1 cellular context compared by ENCODE assay signal in the genomic region with DNA sequence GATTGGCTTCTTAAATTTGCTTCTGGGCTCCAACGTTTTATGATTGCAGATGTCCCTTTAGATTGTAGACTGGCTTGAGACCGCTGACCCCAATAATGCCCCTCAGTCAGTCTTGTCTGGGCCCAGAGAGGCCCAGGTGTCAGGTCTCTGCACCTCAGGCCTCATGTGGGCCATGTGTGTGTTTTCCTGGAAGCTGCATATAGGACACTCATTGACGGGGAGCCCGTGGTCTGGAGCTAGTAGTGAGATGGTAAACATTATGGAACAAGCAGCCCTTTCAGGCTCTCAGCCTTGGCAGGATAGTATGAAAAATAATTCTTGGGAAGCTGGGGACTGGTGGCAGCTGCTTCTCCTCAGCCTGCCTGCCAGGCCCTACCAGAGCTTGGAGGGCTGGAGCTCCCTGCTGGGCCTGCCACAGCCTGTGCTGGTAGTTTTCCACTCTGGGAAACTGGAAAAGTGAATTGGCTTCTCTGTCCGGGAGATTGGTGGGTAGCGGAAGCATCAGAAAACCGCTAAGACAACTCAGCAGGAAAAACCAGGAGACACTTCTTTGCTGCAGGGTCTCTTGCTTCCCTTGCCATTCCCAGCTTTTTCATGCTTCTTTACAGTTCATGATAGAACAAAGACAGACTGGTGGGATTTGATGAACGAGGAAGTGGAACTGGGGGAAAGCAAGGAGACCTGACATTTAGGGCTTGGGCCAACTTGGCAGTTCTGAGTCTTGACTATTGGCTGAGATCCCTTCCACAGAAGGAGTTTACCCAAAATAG.
TF ChIP-seq lines count a peak whose summit lies in the region.

No MANE protein-coding gene starts in this region.

TF ChIP-seq in HepG2, 621 proteins besides CTCF, POLR2A, EP300 and RAD21 (continued from another document and continues in another):
- TF ChIP-seq, protein P1, sequence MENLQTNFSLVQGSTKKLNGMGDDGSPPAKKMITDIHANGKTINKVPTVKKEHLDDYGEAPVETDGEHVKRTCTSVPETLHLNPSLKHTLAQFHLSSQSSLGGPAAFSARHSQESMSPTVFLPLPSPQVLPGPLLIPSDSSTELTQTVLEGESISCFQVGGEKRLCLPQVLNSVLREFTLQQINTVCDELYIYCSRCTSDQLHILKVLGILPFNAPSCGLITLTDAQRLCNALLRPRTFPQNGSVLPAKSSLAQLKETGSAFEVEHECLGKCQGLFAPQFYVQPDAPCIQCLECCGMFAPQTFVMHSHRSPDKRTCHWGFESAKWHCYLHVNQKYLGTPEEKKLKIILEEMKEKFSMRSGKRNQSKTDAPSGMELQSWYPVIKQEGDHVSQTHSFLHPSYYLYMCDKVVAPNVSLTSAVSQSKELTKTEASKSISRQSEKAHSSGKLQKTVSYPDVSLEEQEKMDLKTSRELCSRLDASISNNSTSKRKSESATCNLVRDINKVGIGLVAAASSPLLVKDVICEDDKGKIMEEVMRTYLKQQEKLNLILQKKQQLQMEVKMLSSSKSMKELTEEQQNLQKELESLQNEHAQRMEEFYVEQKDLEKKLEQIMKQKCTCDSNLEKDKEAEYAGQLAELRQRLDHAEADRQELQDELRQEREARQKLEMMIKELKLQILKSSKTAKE (CRISPR knock-in tag; IDR thresholded peaks at IDR 0.05; ENCODE audit: borderline replicate concordance), result 0 out of 2 replicates have a peak, but pooled peaks have one; percentile 29
- TF ChIP-seq ZNF12 (CRISPR knock-in tag; IDR thresholded peaks at IDR 0.05) (0 out of 2 replicates have a peak, but pooled peaks have one; percentile 23), SIX4 (CRISPR knock-in tag; IDR thresholded peaks at IDR 0.05) (no peak), ZNF768 (CRISPR knock-in tag; IDR thresholded peaks at IDR 0.05) (peak; percentile 79), ZFP90 (CRISPR knock-in tag; IDR thresholded peaks at IDR 0.05; ENCODE audit: borderline replicate concordance) (0 out of 2 replicates have a peak, but pooled peaks have one; percentile 49), KDM2A (CRISPR knock-in tag; IDR thresholded peaks at IDR 0.05; ENCODE audit: borderline replicate concordance, low read depth) (0 out of 2 replicates have a peak, but pooled peaks have one; percentile 23), KDM5B (CRISPR knock-in tag; IDR thresholded peaks at IDR 0.05; ENCODE audit: borderline replicate concordance) (peak; percentile 53; the same call in 1 of the 2 replicates), SOX5 (CRISPR knock-in tag; IDR thresholded peaks at IDR 0.05; ENCODE audit: borderline replicate concordance) (peak; percentile 15; the same call in 1 of the 2 replicates), ZFP37 (CRISPR knock-in tag; IDR thresholded peaks at IDR 0.05; ENCODE audit: borderline replicate concordance) (0 out of 2 replicates have a peak, but pooled peaks have one; percentile 76), ZFP82 (CRISPR knock-in tag; IDR thresholded peaks at IDR 0.05; ENCODE audit: borderline replicate concordance) (no peak), HOXA3 (CRISPR knock-in tag; IDR thresholded peaks at IDR 0.05) (peak; percentile 49; the same call in 1 of the 2 replicates), PHF21A (CRISPR knock-in tag; IDR thresholded peaks at IDR 0.05) (peak; percentile 38; the same call in 1 of the 2 replicates), ATAD3A (CRISPR knock-in tag; IDR thresholded peaks at IDR 0.05) (no peak), ZNF749 (CRISPR knock-in tag; IDR thresholded peaks at IDR 0.05; ENCODE audit: borderline replicate concordance) (no peak), NFYC (CRISPR knock-in tag; IDR thresholded peaks at IDR 0.05) (no peak), TAF1 (CRISPR knock-in tag; IDR thresholded peaks at IDR 0.05) (0 out of 2 replicates have a peak, but pooled peaks have one; percentile 9), FOXO1 (CRISPR knock-in tag; IDR thresholded peaks at IDR 0.05) (peak; percentile 59; the same call in 1 of the 2 replicates)
- TF ChIP-seq, protein P2, sequence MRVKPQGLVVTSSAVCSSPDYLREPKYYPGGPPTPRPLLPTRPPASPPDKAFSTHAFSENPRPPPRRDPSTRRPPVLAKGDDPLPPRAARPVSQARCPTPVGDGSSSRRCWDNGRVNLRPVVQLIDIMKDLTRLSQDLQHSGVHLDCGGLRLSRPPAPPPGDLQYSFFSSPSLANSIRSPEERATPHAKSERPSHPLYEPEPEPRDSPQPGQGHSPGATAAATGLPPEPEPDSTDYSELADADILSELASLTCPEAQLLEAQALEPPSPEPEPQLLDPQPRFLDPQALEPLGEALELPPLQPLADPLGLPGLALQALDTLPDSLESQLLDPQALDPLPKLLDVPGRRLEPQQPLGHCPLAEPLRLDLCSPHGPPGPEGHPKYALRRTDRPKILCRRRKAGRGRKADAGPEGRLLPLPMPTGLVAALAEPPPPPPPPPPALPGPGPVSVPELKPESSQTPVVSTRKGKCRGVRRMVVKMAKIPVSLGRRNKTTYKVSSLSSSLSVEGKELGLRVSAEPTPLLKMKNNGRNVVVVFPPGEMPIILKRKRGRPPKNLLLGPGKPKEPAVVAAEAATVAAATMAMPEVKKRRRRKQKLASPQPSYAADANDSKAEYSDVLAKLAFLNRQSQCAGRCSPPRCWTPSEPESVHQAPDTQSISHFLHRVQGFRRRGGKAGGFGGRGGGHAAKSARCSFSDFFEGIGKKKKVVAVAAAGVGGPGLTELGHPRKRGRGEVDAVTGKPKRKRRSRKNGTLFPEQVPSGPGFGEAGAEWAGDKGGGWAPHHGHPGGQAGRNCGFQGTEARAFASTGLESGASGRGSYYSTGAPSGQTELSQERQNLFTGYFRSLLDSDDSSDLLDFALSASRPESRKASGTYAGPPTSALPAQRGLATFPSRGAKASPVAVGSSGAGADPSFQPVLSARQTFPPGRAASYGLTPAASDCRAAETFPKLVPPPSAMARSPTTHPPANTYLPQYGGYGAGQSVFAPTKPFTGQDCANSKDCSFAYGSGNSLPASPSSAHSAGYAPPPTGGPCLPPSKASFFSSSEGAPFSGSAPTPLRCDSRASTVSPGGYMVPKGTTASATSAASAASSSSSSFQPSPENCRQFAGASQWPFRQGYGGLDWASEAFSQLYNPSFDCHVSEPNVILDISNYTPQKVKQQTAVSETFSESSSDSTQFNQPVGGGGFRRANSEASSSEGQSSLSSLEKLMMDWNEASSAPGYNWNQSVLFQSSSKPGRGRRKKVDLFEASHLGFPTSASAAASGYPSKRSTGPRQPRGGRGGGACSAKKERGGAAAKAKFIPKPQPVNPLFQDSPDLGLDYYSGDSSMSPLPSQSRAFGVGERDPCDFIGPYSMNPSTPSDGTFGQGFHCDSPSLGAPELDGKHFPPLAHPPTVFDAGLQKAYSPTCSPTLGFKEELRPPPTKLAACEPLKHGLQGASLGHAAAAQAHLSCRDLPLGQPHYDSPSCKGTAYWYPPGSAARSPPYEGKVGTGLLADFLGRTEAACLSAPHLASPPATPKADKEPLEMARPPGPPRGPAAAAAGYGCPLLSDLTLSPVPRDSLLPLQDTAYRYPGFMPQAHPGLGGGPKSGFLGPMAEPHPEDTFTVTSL (CRISPR knock-in tag; IDR thresholded peaks at IDR 0.05; ENCODE audit: borderline replicate concordance), result peak; percentile 50; the same call in 1 of the 2 replicates
- TF ChIP-seq, protein P3, sequence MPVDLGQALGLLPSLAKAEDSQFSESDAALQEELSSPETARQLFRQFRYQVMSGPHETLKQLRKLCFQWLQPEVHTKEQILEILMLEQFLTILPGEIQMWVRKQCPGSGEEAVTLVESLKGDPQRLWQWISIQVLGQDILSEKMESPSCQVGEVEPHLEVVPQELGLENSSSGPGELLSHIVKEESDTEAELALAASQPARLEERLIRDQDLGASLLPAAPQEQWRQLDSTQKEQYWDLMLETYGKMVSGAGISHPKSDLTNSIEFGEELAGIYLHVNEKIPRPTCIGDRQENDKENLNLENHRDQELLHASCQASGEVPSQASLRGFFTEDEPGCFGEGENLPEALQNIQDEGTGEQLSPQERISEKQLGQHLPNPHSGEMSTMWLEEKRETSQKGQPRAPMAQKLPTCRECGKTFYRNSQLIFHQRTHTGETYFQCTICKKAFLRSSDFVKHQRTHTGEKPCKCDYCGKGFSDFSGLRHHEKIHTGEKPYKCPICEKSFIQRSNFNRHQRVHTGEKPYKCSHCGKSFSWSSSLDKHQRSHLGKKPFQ (CRISPR knock-in tag; IDR thresholded peaks at IDR 0.05; ENCODE audit: insufficient replicate concordance), result peak; percentile 44
- TF ChIP-seq, protein P4, sequence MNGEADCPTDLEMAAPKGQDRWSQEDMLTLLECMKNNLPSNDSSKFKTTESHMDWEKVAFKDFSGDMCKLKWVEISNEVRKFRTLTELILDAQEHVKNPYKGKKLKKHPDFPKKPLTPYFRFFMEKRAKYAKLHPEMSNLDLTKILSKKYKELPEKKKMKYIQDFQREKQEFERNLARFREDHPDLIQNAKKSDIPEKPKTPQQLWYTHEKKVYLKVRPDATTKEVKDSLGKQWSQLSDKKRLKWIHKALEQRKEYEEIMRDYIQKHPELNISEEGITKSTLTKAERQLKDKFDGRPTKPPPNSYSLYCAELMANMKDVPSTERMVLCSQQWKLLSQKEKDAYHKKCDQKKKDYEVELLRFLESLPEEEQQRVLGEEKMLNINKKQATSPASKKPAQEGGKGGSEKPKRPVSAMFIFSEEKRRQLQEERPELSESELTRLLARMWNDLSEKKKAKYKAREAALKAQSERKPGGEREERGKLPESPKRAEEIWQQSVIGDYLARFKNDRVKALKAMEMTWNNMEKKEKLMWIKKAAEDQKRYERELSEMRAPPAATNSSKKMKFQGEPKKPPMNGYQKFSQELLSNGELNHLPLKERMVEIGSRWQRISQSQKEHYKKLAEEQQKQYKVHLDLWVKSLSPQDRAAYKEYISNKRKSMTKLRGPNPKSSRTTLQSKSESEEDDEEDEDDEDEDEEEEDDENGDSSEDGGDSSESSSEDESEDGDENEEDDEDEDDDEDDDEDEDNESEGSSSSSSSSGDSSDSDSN (CRISPR knock-in tag; IDR thresholded peaks at IDR 0.05), result 0 out of 2 replicates have a peak, but pooled peaks have one; percentile 47
- TF ChIP-seq, protein P5, sequence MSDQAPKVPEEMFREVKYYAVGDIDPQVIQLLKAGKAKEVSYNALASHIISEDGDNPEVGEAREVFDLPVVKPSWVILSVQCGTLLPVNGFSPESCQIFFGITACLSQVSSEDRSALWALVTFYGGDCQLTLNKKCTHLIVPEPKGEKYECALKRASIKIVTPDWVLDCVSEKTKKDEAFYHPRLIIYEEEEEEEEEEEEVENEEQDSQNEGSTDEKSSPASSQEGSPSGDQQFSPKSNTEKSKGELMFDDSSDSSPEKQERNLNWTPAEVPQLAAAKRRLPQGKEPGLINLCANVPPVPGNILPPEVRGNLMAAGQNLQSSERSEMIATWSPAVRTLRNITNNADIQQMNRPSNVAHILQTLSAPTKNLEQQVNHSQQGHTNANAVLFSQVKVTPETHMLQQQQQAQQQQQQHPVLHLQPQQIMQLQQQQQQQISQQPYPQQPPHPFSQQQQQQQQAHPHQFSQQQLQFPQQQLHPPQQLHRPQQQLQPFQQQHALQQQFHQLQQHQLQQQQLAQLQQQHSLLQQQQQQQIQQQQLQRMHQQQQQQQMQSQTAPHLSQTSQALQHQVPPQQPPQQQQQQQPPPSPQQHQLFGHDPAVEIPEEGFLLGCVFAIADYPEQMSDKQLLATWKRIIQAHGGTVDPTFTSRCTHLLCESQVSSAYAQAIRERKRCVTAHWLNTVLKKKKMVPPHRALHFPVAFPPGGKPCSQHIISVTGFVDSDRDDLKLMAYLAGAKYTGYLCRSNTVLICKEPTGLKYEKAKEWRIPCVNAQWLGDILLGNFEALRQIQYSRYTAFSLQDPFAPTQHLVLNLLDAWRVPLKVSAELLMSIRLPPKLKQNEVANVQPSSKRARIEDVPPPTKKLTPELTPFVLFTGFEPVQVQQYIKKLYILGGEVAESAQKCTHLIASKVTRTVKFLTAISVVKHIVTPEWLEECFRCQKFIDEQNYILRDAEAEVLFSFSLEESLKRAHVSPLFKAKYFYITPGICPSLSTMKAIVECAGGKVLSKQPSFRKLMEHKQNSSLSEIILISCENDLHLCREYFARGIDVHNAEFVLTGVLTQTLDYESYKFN (CRISPR knock-in tag; conservative IDR thresholded peaks at IDR 0.05), result 0 out of 2 replicates have a peak, but pooled peaks have one; percentile 9
- TF ChIP-seq, protein P6, sequence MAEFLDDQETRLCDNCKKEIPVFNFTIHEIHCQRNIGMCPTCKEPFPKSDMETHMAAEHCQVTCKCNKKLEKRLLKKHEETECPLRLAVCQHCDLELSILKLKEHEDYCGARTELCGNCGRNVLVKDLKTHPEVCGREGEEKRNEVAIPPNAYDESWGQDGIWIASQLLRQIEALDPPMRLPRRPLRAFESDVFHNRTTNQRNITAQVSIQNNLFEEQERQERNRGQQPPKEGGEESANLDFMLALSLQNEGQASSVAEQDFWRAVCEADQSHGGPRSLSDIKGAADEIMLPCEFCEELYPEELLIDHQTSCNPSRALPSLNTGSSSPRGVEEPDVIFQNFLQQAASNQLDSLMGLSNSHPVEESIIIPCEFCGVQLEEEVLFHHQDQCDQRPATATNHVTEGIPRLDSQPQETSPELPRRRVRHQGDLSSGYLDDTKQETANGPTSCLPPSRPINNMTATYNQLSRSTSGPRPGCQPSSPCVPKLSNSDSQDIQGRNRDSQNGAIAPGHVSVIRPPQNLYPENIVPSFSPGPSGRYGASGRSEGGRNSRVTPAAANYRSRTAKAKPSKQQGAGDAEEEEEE (CRISPR knock-in tag; IDR thresholded peaks at IDR 0.05; ENCODE audit: borderline replicate concordance), result no peak
- TF ChIP-seq, protein P7, sequence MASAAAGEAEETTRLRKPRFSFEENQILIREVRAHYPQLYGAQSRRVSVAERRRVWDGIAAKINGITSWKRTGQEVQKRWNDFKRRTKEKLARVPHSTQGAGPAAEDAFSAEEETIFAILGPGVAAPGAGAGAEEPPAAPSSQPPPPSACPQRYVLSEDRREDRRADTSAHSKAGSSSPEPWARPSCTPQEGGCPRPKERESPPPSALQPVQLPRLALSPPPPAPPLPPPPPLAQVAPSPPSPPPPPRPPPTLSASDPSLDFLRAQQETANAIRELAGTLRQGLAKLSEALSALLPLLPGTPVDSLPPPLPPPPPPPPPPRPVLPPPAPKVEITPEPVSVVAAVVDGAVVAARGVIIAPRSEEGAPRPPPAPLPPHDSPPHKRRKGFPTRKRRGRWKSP (CRISPR knock-in tag; IDR thresholded peaks at IDR 0.05), result peak; percentile 39; the same call in 1 of the 2 replicates
- TF ChIP-seq, protein P8, sequence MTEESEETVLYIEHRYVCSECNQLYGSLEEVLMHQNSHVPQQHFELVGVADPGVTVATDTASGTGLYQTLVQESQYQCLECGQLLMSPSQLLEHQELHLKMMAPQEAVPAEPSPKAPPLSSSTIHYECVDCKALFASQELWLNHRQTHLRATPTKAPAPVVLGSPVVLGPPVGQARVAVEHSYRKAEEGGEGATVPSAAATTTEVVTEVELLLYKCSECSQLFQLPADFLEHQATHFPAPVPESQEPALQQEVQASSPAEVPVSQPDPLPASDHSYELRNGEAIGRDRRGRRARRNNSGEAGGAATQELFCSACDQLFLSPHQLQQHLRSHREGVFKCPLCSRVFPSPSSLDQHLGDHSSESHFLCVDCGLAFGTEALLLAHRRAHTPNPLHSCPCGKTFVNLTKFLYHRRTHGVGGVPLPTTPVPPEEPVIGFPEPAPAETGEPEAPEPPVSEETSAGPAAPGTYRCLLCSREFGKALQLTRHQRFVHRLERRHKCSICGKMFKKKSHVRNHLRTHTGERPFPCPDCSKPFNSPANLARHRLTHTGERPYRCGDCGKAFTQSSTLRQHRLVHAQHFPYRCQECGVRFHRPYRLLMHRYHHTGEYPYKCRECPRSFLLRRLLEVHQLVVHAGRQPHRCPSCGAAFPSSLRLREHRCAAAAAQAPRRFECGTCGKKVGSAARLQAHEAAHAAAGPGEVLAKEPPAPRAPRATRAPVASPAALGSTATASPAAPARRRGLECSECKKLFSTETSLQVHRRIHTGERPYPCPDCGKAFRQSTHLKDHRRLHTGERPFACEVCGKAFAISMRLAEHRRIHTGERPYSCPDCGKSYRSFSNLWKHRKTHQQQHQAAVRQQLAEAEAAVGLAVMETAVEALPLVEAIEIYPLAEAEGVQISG (CRISPR knock-in tag; IDR thresholded peaks at IDR 0.05), result peak; percentile 49; the same call in 1 of the 2 replicates
